Comparison of ENCODE assay signal across 8 cellular contexts in the genomic region with DNA sequence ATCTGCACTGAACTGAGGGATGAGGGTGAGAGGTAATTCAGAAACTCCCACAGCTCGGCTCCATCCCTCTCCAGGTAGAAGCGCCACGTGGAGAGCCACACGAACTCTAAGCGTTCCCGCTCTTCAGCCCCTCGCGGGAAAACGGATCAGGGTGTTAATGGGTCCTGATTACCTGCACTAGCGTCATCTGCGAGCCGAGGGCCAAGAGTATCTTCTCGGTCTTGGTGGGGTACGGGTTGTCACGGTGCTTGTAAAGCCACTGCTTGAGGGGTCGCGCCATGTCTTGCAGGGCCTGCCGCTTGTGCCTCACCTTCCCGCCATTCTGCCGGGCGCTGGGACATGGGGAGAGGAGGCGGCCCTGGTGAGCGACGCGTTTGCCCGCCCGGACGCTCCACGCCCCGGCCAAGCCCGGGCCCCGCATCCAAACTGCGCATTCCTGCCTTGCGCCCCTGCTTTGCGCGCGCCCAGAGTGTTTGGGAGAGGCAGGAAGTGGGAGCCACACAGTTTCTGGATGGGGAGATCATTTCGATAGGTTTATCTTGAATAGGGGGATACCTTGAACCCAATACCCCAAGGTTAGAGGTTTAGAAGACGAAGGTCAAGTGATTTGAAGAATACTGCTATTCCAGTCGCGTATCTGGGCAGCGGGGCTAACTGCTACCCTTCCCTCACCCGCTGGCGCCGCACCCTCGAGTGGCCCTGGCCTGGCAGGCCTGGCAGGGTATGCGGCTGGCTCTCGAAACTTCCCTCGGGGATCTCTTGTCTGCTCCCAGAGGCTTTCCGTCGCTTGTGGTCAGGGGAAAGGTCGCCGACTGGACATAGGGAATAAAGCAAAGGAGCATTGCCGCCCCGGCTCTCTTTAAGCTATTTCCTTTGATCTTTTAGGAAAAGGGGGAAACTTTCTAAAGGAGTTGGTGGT. TPM values are rescaled to one million over a fixed set of nuclear protein-coding genes. Genes with fewer than 3 reads are reported as not detected.
DNase-seq lines count a peak whose midpoint lies in the region; ATAC-seq and TF ChIP-seq lines count a peak whose summit lies in the region.

No MANE protein-coding gene starts in this region.

- peaks cover 55% of the 10 kb centered on the region for H3K27me3 Mint-ChIP-seq in activated CD4-positive, alpha-beta T cell treated with anti-CD3 and anti-CD28 coated beads for 36 hours

- peak overlapping the region; percentile 98 for H3K4me2 ChIP-seq in mesenchymal stem cell (ENCODE audit: low read length, poor library complexity, severe bottlenecking)

- H3K9me3 ChIP-seq in mesenchymal stem cell (ENCODE audit: control insufficient read depth, low read length) (no peaks in the 10 kb centered on the region), tibial nerve (no peaks in the 10 kb centered on the region)

- POLR2A ChIA-PET in activated CD4-positive, alpha-beta T cell treated with anti-CD3 and anti-CD28 coated beads for 36 hours (lab: Charles Lee), result interaction anchor here (0.9 kb wide), 1 partner anchor 438 kb away, joined by 3 read pairs; no protein-coding TSS in a partner anchor

- no peak overlapping the region for H3K14ac ChIP-seq in mesenchymal stem cell (ENCODE audit: low read length in 2 of 2)

- H3K4me1 ChIP-seq in mesenchymal stem cell (ENCODE audit: control insufficient read depth, insufficient read depth, low read depth, low read length) (peaks cover 44% of the 10 kb centered on the region), tibial nerve (peaks cover 0 to 51% (median 28%) of the 10 kb centered on the region in 4 donors)

- ATAC-seq in activated CD4-positive, alpha-beta T cell treated with anti-CD3 and anti-CD28 coated beads for 36 hours, result no peak
- no peak for ATAC-seq in HG02938 (IDR thresholded peaks at IDR 0.05; ENCODE audit: unreplicated experiment)

- TF ChIP-seq POLR2A in tibial nerve (IDR thresholded peaks at IDR 0.05), result no peak

- CTCF ChIA-PET in activated CD4-positive, alpha-beta T cell treated with anti-CD3 and anti-CD28 coated beads for 36 hours (lab: Charles Lee), result interaction anchor here (0.7 to 2.0 kb wide), 10 partner anchors 9 to 557 kb away, joined by 3 to 11 read pairs (median 5); no protein-coding TSS in a partner anchor

- peaks cover 26% of the 10 kb centered on the region for H3K4me1 Mint-ChIP-seq in activated CD4-positive, alpha-beta T cell treated with anti-CD3 and anti-CD28 coated beads for 36 hours

- H3K9ac ChIP-seq in mesenchymal stem cell (ENCODE audit: low read length), result peak overlapping the region; percentile 62

- no peak overlapping the region for H4K8ac ChIP-seq in mesenchymal stem cell (ENCODE audit: low read length)

- H2BK15ac ChIP-seq in mesenchymal stem cell (ENCODE audit: low read depth, poor library complexity, severe bottlenecking), result no peak overlapping the region

- TF ChIP-seq EP300 in tibial nerve (IDR thresholded peaks at IDR 0.05), result no peak

- H2AK5ac ChIP-seq in mesenchymal stem cell (ENCODE audit: low read length, severe bottlenecking), result no peak overlapping the region

- H3K36me3 ChIP-seq in mesenchymal stem cell (ENCODE audit: control insufficient read depth in 1 of 2, insufficient read depth in 2 of 2, low read depth in 1 of 2, low read length in 2 of 2) (no peaks in the 10 kb centered on the region), tibial nerve (no peaks in the 10 kb centered on the region)

- no peaks in the 10 kb centered on the region for H3K79me1 ChIP-seq in mesenchymal stem cell (replicated peaks; ENCODE audit: low read length, poor library complexity, severe bottlenecking)

- H2BK120ac ChIP-seq in mesenchymal stem cell (ENCODE audit: low read depth, low read length), result no peak overlapping the region

- no peak overlapping the region for H2AFZ ChIP-seq in mesenchymal stem cell (ENCODE audit: low read depth, low read length)

- H2BK12ac ChIP-seq in mesenchymal stem cell (ENCODE audit: low read length in 2 of 2), result no peak overlapping the region

- H3K27me3 ChIP-seq in mesenchymal stem cell (ENCODE audit: control insufficient read depth in 1 of 2, insufficient read depth in 1 of 2, low read length in 2 of 2) (peaks cover 32 to 51% of the 10 kb centered on the region in 2 experiments), tibial nerve (peaks cover 0 to 63% of the 10 kb centered on the region in 2 donors)

- no peak overlapping the region for H2BK5ac ChIP-seq in mesenchymal stem cell (ENCODE audit: low read depth, low read length, poor library complexity, severe bottlenecking)

- H3K18ac ChIP-seq in mesenchymal stem cell (ENCODE audit: low read depth in 1 of 2, low read length in 2 of 2), result no peak overlapping the region

- no peaks in the 10 kb centered on the region for H3K9me3 Mint-ChIP-seq in activated CD4-positive, alpha-beta T cell treated with anti-CD3 and anti-CD28 coated beads for 36 hours (ENCODE audit: low read depth)

- peak overlapping the region; percentile 26 to 82 for H3K4me3 ChIP-seq in mesenchymal stem cell (ENCODE audit: insufficient read depth in 1 of 2, low read depth in 1 of 2, low read length in 2 of 2)
- H3K4me3 ChIP-seq in tibial nerve, result peak overlapping the region; percentile 38 to 58 (median 48)

- H4K91ac ChIP-seq in mesenchymal stem cell (ENCODE audit: low read length), result no peak overlapping the region

- H3K4me3 Mint-ChIP-seq in activated CD4-positive, alpha-beta T cell treated with anti-CD3 and anti-CD28 coated beads for 36 hours, result peak overlapping the region; percentile 65

- no peak for TF ChIP-seq CTCF in tibial nerve (IDR thresholded peaks at IDR 0.05)

- peaks cover 1% of the 10 kb centered on the region for H3K36me3 Mint-ChIP-seq in activated CD4-positive, alpha-beta T cell treated with anti-CD3 and anti-CD28 coated beads for 36 hours (ENCODE audit: low read depth)

- no peak overlapping the region for H3K23ac ChIP-seq in mesenchymal stem cell (ENCODE audit: low read length in 2 of 2)

- H3K27ac Mint-ChIP-seq in activated CD4-positive, alpha-beta T cell treated with anti-CD3 and anti-CD28 coated beads for 36 hours, result no peak overlapping the region

- WGBS in mesenchymal stem cell, result 5% methylated on average over 55 of the region's 55 CpGs
- WGBS in tibial nerve, 2 donors, result 24% methylated on average over 46 to 55 of the region's 55 CpGs

- intact Hi-C loops in activated CD4-positive, alpha-beta T cell treated with anti-CD3 and anti-CD28 coated beads for 36 hours (cut with DNase I, micrococcal nuclease), result loop anchor here (1.0 to 5.0 kb wide), 17 partner anchors 237 to 1299 kb away; partner anchors contain the start of genes RAB18 (in 2 of the 2), BAMBI (in 1 of the 2), ODAD2 (in 1 of the 2) and WAC (in 1 of the 2)

- no peak overlapping the region for H3K4ac ChIP-seq in mesenchymal stem cell (ENCODE audit: low read depth in 1 of 2, low read length in 2 of 2)

- H3K27ac ChIP-seq in mesenchymal stem cell (ENCODE audit: low read length, poor library complexity, severe bottlenecking), result no peak overlapping the region
- no peak overlapping the region for H3K27ac ChIP-seq in tibial nerve

- peak; percentile 34 for DNase-seq in activated CD4-positive, alpha-beta T cell treated with anti-CD3 and anti-CD28 coated beads for 36 hours
- no peak for DNase-seq in activated CD4-positive, alpha-beta T cell treated with anti-CD3 and anti-CD28 coated beads, Interleukin-2, amount 50 U/mL, for 1 hour
- DNase-seq in central memory CD4-positive, alpha-beta T cell, result peak; percentile 0
- no peak for DNase-seq in mesenchymal stem cell
- DNase-seq in tibial nerve (ENCODE audit: low spot score in 2 of 2), result no peak
- DNase-seq in COLO668 (lab: John Stamatoyannopoulos, UW; ENCODE audit: unreplicated experiment), result no peak
- no peak for DNase-seq in NAMALWA (ENCODE audit: low spot score)

RNA-seq across cellular contexts. Expression of gene MKX, which starts 4.2 kb away (rescaled TPM):
- under 1 TPM; 0.49 to 0.53 TPM for total RNA-seq in activated CD4-positive, alpha-beta T cell treated with anti-CD3 and anti-CD28 coated beads for 36 hours
- 0.04 TPM for polyA plus RNA-seq in mesenchymal stem cell (2013, experiment 1 of 2)
- polyA plus RNA-seq in mesenchymal stem cell (2013, experiment 2 of 2), result 0.01 TPM
- total RNA-seq in tibial nerve, result 1 to 10 TPM in 2 of 4 donors, under 1 TPM in 2; 0.63 to 1.2 (median 1.0) TPM

Comparison
In these comparisons a context has a peak if more than half of its experiments do, and no peak if none do; other contexts are left out.
1. DNase-seq: peak in activated CD4-positive, alpha-beta T cell treated with anti-CD3 and anti-CD28 coated beads for 36 hours (single experiment) and central memory CD4-positive, alpha-beta T cell (single experiment); none in activated CD4-positive, alpha-beta T cell treated with anti-CD3 and anti-CD28 coated beads, Interleukin-2, amount 50 U/mL, for 1 hour (single experiment), mesenchymal stem cell (single experiment), tibial nerve (0 of 2), COLO668 (single experiment) and NAMALWA (single experiment).